ENCODE assay signal across 10 cellular contexts in the genomic region with DNA sequence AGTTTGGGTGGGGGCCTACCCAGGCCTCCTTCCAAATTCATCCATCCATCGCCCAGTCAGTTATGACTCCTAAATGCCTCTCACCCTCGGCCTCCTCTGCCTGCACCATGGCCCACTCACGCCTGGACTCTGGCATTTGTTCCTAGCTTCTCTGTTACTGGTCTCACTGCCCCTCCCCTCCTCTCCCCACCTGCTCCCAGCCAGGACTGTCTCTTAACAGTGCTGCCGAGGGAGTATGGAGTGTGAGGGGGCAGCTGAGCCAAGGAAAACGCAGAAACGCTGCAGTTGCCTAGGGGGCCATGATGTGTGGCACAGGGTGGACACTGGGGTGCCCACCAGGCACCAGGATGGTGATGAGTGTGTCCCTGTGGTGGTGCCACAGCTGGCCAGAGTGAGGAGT. TPM values are rescaled to one million over a fixed set of nuclear protein-coding genes. Genes with fewer than 3 reads are reported as not detected.
DNase-seq lines count a peak whose midpoint lies in the region; ATAC-seq, FAIRE-seq and TF ChIP-seq lines count a peak whose summit lies in the region.
"Had no signal": no experiment of that assay in that cellular context is flagged by ENCODE, and none has a peak within 500 bp of the region (broad histone marks: within the 10 kb centered on the region; RNA-seq: fewer than 3 reads in every experiment).

No MANE protein-coding gene starts in this region.

- no peak for TF ChIP-seq CTCF in neural progenitor cell (IDR thresholded peaks at IDR 0.05)
- TF ChIP-seq CTCF in pancreas (IDR thresholded peaks at IDR 0.05) = no peak

- H3K36me3 ChIP-seq in CD4-positive, CD25-positive, alpha-beta regulatory T cell (ENCODE audit: control insufficient read depth, insufficient read depth, low read length) = peaks cover 28% of the 10 kb centered on the region
- H3K36me3 ChIP-seq in duodenal mucosa (ENCODE audit: control insufficient read depth in 1 of 2, insufficient read depth in 2 of 2, low read length in 2 of 2) (peaks cover 27 to 40% of the 10 kb centered on the region in 2 donors), neural progenitor cell (no peaks in the 10 kb centered on the region), pancreas (peaks cover 0 to 13% (median 12%) of the 10 kb centered on the region in 3 donors)

- H3K79me2 ChIP-seq in neural progenitor cell (ENCODE audit: low read depth) = no peaks in the 10 kb centered on the region

- H2AFZ ChIP-seq in neural progenitor cell (replicated peaks) = no peak overlapping the region

- peak overlapping the region in 2 of 3 donors; percentile 54 to 62 for H3K27ac Mint-ChIP-seq in CD4-positive, CD25-positive, alpha-beta regulatory T cell
- no peak overlapping the region for H3K27ac Mint-ChIP-seq in neural progenitor cell

- no peaks in the 10 kb centered on the region for H3K9me3 Mint-ChIP-seq in CD4-positive, CD25-positive, alpha-beta regulatory T cell
- no peaks in the 10 kb centered on the region for H3K9me3 Mint-ChIP-seq in neural progenitor cell

- H3K4me3 ChIP-seq in CD4-positive, CD25-positive, alpha-beta regulatory T cell (ENCODE audit: low read depth, low read length) = no peak overlapping the region
- H3K4me3 ChIP-seq in duodenal mucosa (ENCODE audit: low read depth in 1 of 2, low read length in 2 of 2) = peak overlapping the region; percentile 72 to 77
- no peak overlapping the region for H3K4me3 ChIP-seq in neural progenitor cell
- peak overlapping the region in 2 of 4 donors; percentile 65 to 85 for H3K4me3 ChIP-seq in pancreas

- H3K27me3 ChIP-seq in CD4-positive, CD25-positive, alpha-beta regulatory T cell (ENCODE audit: control insufficient read depth, insufficient read depth, low read length) = no peaks in the 10 kb centered on the region
- H3K27me3 ChIP-seq in duodenal mucosa (ENCODE audit: control insufficient read depth in 1 of 2, insufficient read depth in 2 of 2, low read length in 2 of 2) = no peaks in the 10 kb centered on the region
- H3K27me3 ChIP-seq in neural progenitor cell = peaks cover 14% of the 10 kb centered on the region
- H3K27me3 ChIP-seq in pancreas = no peaks in the 10 kb centered on the region
- H3K27me3 ChIP-seq: testis had no signal

- H3K4me2 ChIP-seq in neural progenitor cell = peak overlapping the region; percentile 78

- no peak for ATAC-seq in CD4-positive, CD25-positive, alpha-beta regulatory T cell (ENCODE audit: low read depth in 2 of 2)
- ATAC-seq in HG02938 (IDR thresholded peaks at IDR 0.05; ENCODE audit: unreplicated experiment) (no peak), pancreas (no peak)

- DNase-seq in CD4-positive, CD25-positive, alpha-beta regulatory T cell = no peak
- DNase-seq in NCI-H526 (lab: John Stamatoyannopoulos, UW) = peak; percentile 59 to 70
- DNase-seq in neural progenitor cell (ENCODE audit: low spot score) = no peak
- no peak for DNase-seq in DMS53 treated with DMSO at 0.1 percent for 48 hours (lab: John Stamatoyannopoulos, UW; ENCODE audit: unreplicated experiment)
- no peak for DNase-seq in NCI-H82 treated with DMSO at 0.1 percent for 48 hours (lab: John Stamatoyannopoulos, UW; ENCODE audit: unreplicated experiment)
- DNase-seq in pancreas = no peak
- DNase-seq: testis had no signal

- H3K36me3 Mint-ChIP-seq in CD4-positive, CD25-positive, alpha-beta regulatory T cell = peaks cover 19% of the 10 kb centered on the region
- H3K36me3 Mint-ChIP-seq in neural progenitor cell = peaks cover 5% of the 10 kb centered on the region

- H3K4me1 Mint-ChIP-seq in CD4-positive, CD25-positive, alpha-beta regulatory T cell = peaks cover 0 to 26% (median 9%) of the 10 kb centered on the region in 4 donors
- H3K4me1 Mint-ChIP-seq in neural progenitor cell = peaks cover 16% of the 10 kb centered on the region

- peaks cover 31% of the 10 kb centered on the region for H3F3A ChIP-seq in neural progenitor cell (ENCODE audit: low read depth)

- no peaks in the 10 kb centered on the region for H3K9me3 ChIP-seq in CD4-positive, CD25-positive, alpha-beta regulatory T cell (ENCODE audit: control insufficient read depth in 2 of 2, low read length in 2 of 2)
- H3K9me3 ChIP-seq in duodenal mucosa (ENCODE audit: control insufficient read depth in 1 of 2, low read length in 2 of 2) (no peaks in the 10 kb centered on the region), neural progenitor cell (ENCODE audit: low read depth) (no peaks in the 10 kb centered on the region), pancreas (no peaks in the 10 kb centered on the region)
- H3K9me3 ChIP-seq: testis had no signal

- WGBS in pancreas, 2 donors = 75 to 78% methylated on average over 6 of the region's 6 CpGs

- H3K27ac ChIP-seq in CD4-positive, CD25-positive, alpha-beta regulatory T cell (ENCODE audit: insufficient read depth, low read length, poor library complexity, severe bottlenecking) = no peak overlapping the region
- H3K27ac ChIP-seq in duodenal mucosa (ENCODE audit: low read depth, low read length) (no peak overlapping the region), neural progenitor cell (no peak overlapping the region), pancreas (no peak overlapping the region)

- H3K4me1 ChIP-seq in CD4-positive, CD25-positive, alpha-beta regulatory T cell (ENCODE audit: control insufficient read depth, insufficient read depth, low read length, poor library complexity, severe bottlenecking) = peaks cover 24% of the 10 kb centered on the region
- H3K4me1 ChIP-seq in duodenal mucosa (ENCODE audit: control insufficient read depth in 1 of 2, insufficient read depth in 2 of 2, low read length in 2 of 2) (peaks cover 20 to 22% of the 10 kb centered on the region in 2 donors), neural progenitor cell (peaks cover 12% of the 10 kb centered on the region), pancreas (peaks cover 8 to 17% (median 8%) of the 10 kb centered on the region in 3 donors)

- no peaks in the 10 kb centered on the region for H3K27me3 Mint-ChIP-seq in CD4-positive, CD25-positive, alpha-beta regulatory T cell
- peaks cover 9% of the 10 kb centered on the region for H3K27me3 Mint-ChIP-seq in neural progenitor cell (ENCODE audit: insufficient read depth, low read depth)

- intact Hi-C loops in pancreas (cut with DNase I) = loop anchor here in 2 of 3 donors (5.0 kb wide), 2 partner anchors 75 to 80 kb away; no protein-coding TSS in a partner anchor

- H3K4me3 Mint-ChIP-seq in CD4-positive, CD25-positive, alpha-beta regulatory T cell = peak overlapping the region in 3 of 4 donors; percentile 29 to 78 (median 50)
- peak overlapping the region; percentile 81 for H3K4me3 Mint-ChIP-seq in neural progenitor cell

- peak overlapping the region in 1 of 2 donors; percentile 69 for H3K9ac ChIP-seq in duodenal mucosa (ENCODE audit: low read depth in 1 of 2, low read length in 2 of 2)
- no peak overlapping the region for H3K9ac ChIP-seq in neural progenitor cell

- no peak for FAIRE-seq in pancreas (lab: Jason Lieb, UNC)
- FAIRE-seq: endometrium had no signal

- peaks cover 8% of the 10 kb centered on the region for H4K20me1 ChIP-seq in neural progenitor cell (ENCODE audit: low read depth)

RNA-seq across cellular contexts. Expression of a gene that starts 3.1 kb away (rescaled TPM):
- total RNA-seq in CD4-positive, CD25-positive, alpha-beta regulatory T cell = 6.2 TPM
- polyA plus RNA-seq in CD4-positive, CD25-positive, alpha-beta regulatory T cell = 1 to 10 TPM; 2.2 to 4.2 (median 3.3) TPM
- total RNA-seq in neural progenitor cell (ENCODE audit: low replicate concordance) (19.7 and 27.6 TPM in 2 replicates), pancreas (10 to 100 TPM in 1 of 6 donors, 1 to 10 TPM in 5; 6.6 to 12.2 (median 7.8) TPM)
- 10 to 100 TPM in 1 of 2 donors, 1 to 10 TPM in 1; 9.0 to 11.9 TPM for polyA plus RNA-seq in pancreas

RNA-seq across cellular contexts. Expression of a gene that starts 22.7 kb away (rescaled TPM):
- 48.3 TPM for total RNA-seq in CD4-positive, CD25-positive, alpha-beta regulatory T cell
- polyA plus RNA-seq in CD4-positive, CD25-positive, alpha-beta regulatory T cell = 10 to 100 TPM; 45.4 to 65.9 (median 59.3) TPM
- 47.7 and 99.5 TPM in 2 replicates for total RNA-seq in neural progenitor cell (ENCODE audit: low replicate concordance)
- 10 to 100 TPM; 29.2 to 50.7 (median 32.2) TPM for total RNA-seq in pancreas
- 10 to 100 TPM; 50.0 to 51.3 TPM for polyA plus RNA-seq in pancreas

RNA-seq across cellular contexts. Expression of a gene that starts 25.4 kb away (rescaled TPM):
- total RNA-seq in CD4-positive, CD25-positive, alpha-beta regulatory T cell = 15.6 TPM
- 10 to 100 TPM; 24.4 to 36.2 (median 33.3) TPM for polyA plus RNA-seq in CD4-positive, CD25-positive, alpha-beta regulatory T cell
- total RNA-seq in neural progenitor cell (ENCODE audit: low replicate concordance) (20.4 and 21.8 TPM in 2 replicates), pancreas (10 to 100 TPM; 10.3 to 17.6 (median 13.3) TPM)
- 10 to 100 TPM; 16.6 to 20.9 TPM for polyA plus RNA-seq in pancreas

RNA-seq across cellular contexts. Expression of a gene that starts 36.5 kb away (rescaled TPM):
- total RNA-seq in CD4-positive, CD25-positive, alpha-beta regulatory T cell = 63.8 TPM
- polyA plus RNA-seq in CD4-positive, CD25-positive, alpha-beta regulatory T cell = 10 to 100 TPM in 1 of 4 donors, 1 to 10 TPM in 3; 2.7 to 10.9 (median 7.5) TPM
- 257 and 284 TPM in 2 replicates for total RNA-seq in neural progenitor cell (ENCODE audit: low replicate concordance)
- total RNA-seq in pancreas = 1 to 10 TPM; 3.9 to 5.8 (median 4.8) TPM
- 10 to 100 TPM in 1 of 2 donors, 1 to 10 TPM in 1; 5.1 to 12.7 TPM for polyA plus RNA-seq in pancreas

RNA-seq across cellular contexts. Expression of a gene that starts 54.7 kb away (rescaled TPM):
- 120 TPM for total RNA-seq in CD4-positive, CD25-positive, alpha-beta regulatory T cell
- polyA plus RNA-seq in CD4-positive, CD25-positive, alpha-beta regulatory T cell = 1 to 10 TPM; 3.8 to 6.6 (median 5.7) TPM
- total RNA-seq in neural progenitor cell (ENCODE audit: low replicate concordance) (7.0 and 15.3 TPM in 2 replicates), pancreas (10 to 100 TPM; 56.6 to 88.2 (median 67.7) TPM)
- 100 to 1,000 TPM in 1 of 2 donors, 10 to 100 TPM in 1; 57.2 to 118 TPM for polyA plus RNA-seq in pancreas

Comparison
In these comparisons a context has a peak if more than half of its experiments do, and no peak if none do; other contexts are left out.
1. DNase-seq: peak in NCI-H526 (2 of 2); none in CD4-positive, CD25-positive, alpha-beta regulatory T cell (0 of 3), neural progenitor cell (single experiment), DMS53 treated with DMSO at 0.1 percent for 48 hours (single experiment), NCI-H82 treated with DMSO at 0.1 percent for 48 hours (single experiment) and pancreas (0 of 6).
2. H3K4me3 ChIP-seq: peak in duodenal mucosa (2 of 2); none in CD4-positive, CD25-positive, alpha-beta regulatory T cell (single experiment) and neural progenitor cell (single experiment).